In genomic region chr3:62873672-62874397, GRCh38 we compare ENCODE assay signal across 3 cellular contexts.
A peak's percentile ranks its signal among the peaks of the same experiment; 100 is the strongest.
TF ChIP-seq lines count a peak whose summit lies in the region.

No MANE protein-coding gene starts in this region.

TF ChIP-seq in A549, 52 proteins besides CTCF, POLR2A, EP300 and RAD21:
- TF ChIP-seq HOXA7 (CRISPR knock-in tag; IDR thresholded peaks at IDR 0.05): no peak
- peak; percentile 32; the same call in 2 of the 3 replicates for TF ChIP-seq SMC3 (IDR thresholded peaks at IDR 0.05)
- TF ChIP-seq USF2 (IDR thresholded peaks at IDR 0.05): no peak

TF ChIP-seq in GM23338, 12 proteins besides CTCF, POLR2A, EP300 and RAD21 (continues in another document):
- TF ChIP-seq JUNB (IDR thresholded peaks at IDR 0.05; ENCODE audit: unreplicated experiment) (no peak), EZH2 (IDR thresholded peaks at IDR 0.05; ENCODE audit: low read depth, unreplicated experiment) (no peak), POLR2AphosphoS5 (IDR thresholded peaks at IDR 0.05; ENCODE audit: low read depth) (peak; percentile 73), EZH2phosphoT487 (IDR thresholded peaks at IDR 0.05; ENCODE audit: unreplicated experiment) (no peak), NANOG (IDR thresholded peaks at IDR 0.05; ENCODE audit: borderline replicate concordance) (no peak), CREB1 (CRISPR knock-in tag; IDR thresholded peaks at IDR 0.05; ENCODE audit: low read depth) (0 out of 2 replicates have a peak, but pooled peaks have one; percentile 5), REST (IDR thresholded peaks at IDR 0.05; ENCODE audit: unreplicated experiment) (peak; percentile 27), STAT1 (IDR thresholded peaks at IDR 0.05; ENCODE audit: unreplicated experiment) (no peak), ETS1 (IDR thresholded peaks at IDR 0.05) (no peak), ZNF462 (CRISPR knock-in tag; IDR thresholded peaks at IDR 0.05) (no peak), ZNF114 (CRISPR knock-in tag; IDR thresholded peaks at IDR 0.05) (no peak)

TF ChIP-seq in neural cell, 6 proteins besides CTCF, POLR2A, EP300 and RAD21:
- TF ChIP-seq SMC3 (conservative IDR thresholded peaks at IDR 0.05; ENCODE audit: poor library complexity) (peak; percentile 90), TAF1 (IDR thresholded peaks at IDR 0.05; ENCODE audit: low read depth) (no peak), POLR2AphosphoS5 (IDR thresholded peaks at IDR 0.05) (peak; percentile 72), REST (IDR thresholded peaks at IDR 0.05; ENCODE audit: borderline replicate concordance) (peak; percentile 52), MXI1 (conservative IDR thresholded peaks at IDR 0.05; ENCODE audit: poor library complexity, severe bottlenecking) (peak; percentile 51), EZH2 (IDR thresholded peaks at IDR 0.05; ENCODE audit: borderline replicate concordance, insufficient read depth, low read length, poor library complexity, severe bottlenecking) (no peak)
